In the genomic region with DNA sequence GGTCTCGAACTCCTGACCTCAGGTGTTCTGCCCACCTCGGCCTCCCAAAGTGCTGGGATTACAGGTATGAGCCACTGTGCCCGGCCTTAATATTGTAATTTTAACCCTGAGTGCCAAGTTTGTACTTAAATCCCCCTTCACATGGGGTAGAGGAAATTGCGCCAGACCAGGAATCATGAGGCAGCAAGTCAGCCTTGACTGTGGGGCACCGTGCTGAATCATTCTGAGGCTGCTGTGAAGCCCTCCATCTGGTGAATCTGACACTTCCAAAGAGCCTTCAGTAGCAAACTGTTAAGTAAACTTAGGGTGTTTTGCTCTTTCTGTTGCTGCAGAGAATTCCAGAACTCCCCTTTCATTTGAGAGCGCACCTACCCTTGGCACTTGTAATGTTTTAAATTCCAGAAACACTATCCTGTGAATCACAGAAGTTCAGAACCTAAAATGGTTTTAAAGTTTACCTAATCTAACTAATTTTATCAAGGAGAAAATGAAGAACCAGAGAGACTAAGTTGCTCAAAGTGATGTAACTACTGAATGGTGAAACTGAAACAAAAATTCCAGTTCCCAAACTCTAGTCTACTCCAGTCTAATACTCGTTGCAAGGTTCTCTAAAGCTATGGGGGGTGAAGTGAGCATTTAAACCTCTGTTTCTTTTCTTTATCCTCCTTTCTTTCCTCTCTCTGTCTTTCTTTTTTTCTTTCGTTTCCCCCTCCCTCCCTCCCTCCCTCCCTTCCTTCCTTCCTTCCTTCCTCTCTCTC, we compare ENCODE assay signal across 8 cellular contexts. TPM values are rescaled to one million over a fixed set of nuclear protein-coding genes. Genes with fewer than 3 reads are reported as not detected.
DNase-seq lines count a peak whose midpoint lies in the region; ATAC-seq and TF ChIP-seq lines count a peak whose summit lies in the region.

No MANE protein-coding gene starts in this region.

- peaks cover 0 to 49% (median 7%) of the 10 kb centered on the region in 4 donors for H3K4me1 ChIP-seq in tibial nerve

- TF ChIP-seq CTCF in tibial nerve (IDR thresholded peaks at IDR 0.05): no peak

- peaks cover 19% of the 10 kb centered on the region for H3K4me1 Mint-ChIP-seq in activated CD4-positive, alpha-beta T cell treated with anti-CD3 and anti-CD28 coated beads, Interleukin-2, amount 10 ng/mL, durations not matched to agents 7 days and 5 days

- H3K27me3 ChIP-seq in layer of hippocampus (ENCODE audit: control insufficient read depth, insufficient read depth, low read length) (no peaks in the 10 kb centered on the region), tibial nerve (no peaks in the 10 kb centered on the region)

- TF ChIP-seq POLR2A in tibial nerve (IDR thresholded peaks at IDR 0.05): no peak

- WGBS in tibial nerve, 2 donors: 61 to 66% methylated on average over 8 of the region's 8 CpGs

- no peaks in the 10 kb centered on the region for H3K36me3 Mint-ChIP-seq in activated CD4-positive, alpha-beta T cell treated with anti-CD3 and anti-CD28 coated beads, Interleukin-2, amount 10 ng/mL, durations not matched to agents 7 days and 5 days (ENCODE audit: low read depth)

- no peak overlapping the region for H3K4me3 Mint-ChIP-seq in activated CD4-positive, alpha-beta T cell treated with anti-CD3 and anti-CD28 coated beads, Interleukin-2, amount 10 ng/mL, durations not matched to agents 7 days and 5 days

- H3K4me3 ChIP-seq in tibial nerve: peak overlapping the region in 1 of 4 donors; percentile 19

- H3K27me3 Mint-ChIP-seq in activated CD4-positive, alpha-beta T cell treated with anti-CD3 and anti-CD28 coated beads, Interleukin-2, amount 10 ng/mL, durations not matched to agents 7 days and 5 days: no peaks in the 10 kb centered on the region

- POLR2A ChIA-PET in activated CD4-positive, alpha-beta T cell treated with anti-CD3 and anti-CD28 coated beads, Interleukin-2, amount 10 ng/mL, durations not matched to agents 7 days and 5 days (lab: Charles Lee): no interaction called here

- peak overlapping the region; percentile 31 for H3K27ac Mint-ChIP-seq in activated CD4-positive, alpha-beta T cell treated with anti-CD3 and anti-CD28 coated beads, Interleukin-2, amount 10 ng/mL, durations not matched to agents 7 days and 5 days

- H3K36me3 ChIP-seq in tibial nerve: peaks cover 0 to 18% (median 0%) of the 10 kb centered on the region in 3 donors

- TF ChIP-seq EP300 in tibial nerve (IDR thresholded peaks at IDR 0.05): peak in 1 of 2 donors; percentile 14

- DNase-seq in activated CD4-positive, alpha-beta T cell treated with anti-CD3 and anti-CD28 coated beads, Interleukin-2, amount 10 ng/mL, durations not matched to agents 7 days and 5 days: no peak
- DNase-seq in activated CD4-positive, alpha-beta T cell treated with anti-CD3 and anti-CD28 coated beads, Interleukin-2, amount 50 U/mL, for 4 hours: no peak
- peak in 1 of 2 donors; percentile 50 for DNase-seq in tibial nerve (ENCODE audit: low spot score in 2 of 2)
- DNase-seq in NCI-H2196 (lab: John Stamatoyannopoulos, UW; ENCODE audit: unreplicated experiment): no peak

- no peaks in the 10 kb centered on the region for H3K9me3 ChIP-seq in tibial nerve

- H3K9me3 Mint-ChIP-seq in activated CD4-positive, alpha-beta T cell treated with anti-CD3 and anti-CD28 coated beads, Interleukin-2, amount 10 ng/mL, durations not matched to agents 7 days and 5 days: no peaks in the 10 kb centered on the region

- H3K27ac ChIP-seq in angular gyrus (ENCODE audit: low read depth, low read length): peak overlapping the region; percentile 30
- peak overlapping the region; percentile 21 for H3K27ac ChIP-seq in layer of hippocampus (ENCODE audit: low read depth, low read length)
- H3K27ac ChIP-seq in tibial nerve: peak overlapping the region; percentile 13 to 79 (median 60)

- CTCF ChIA-PET in activated CD4-positive, alpha-beta T cell treated with anti-CD3 and anti-CD28 coated beads, Interleukin-2, amount 10 ng/mL, durations not matched to agents 7 days and 5 days (lab: Charles Lee): interaction anchor here (0.6 to 0.7 kb wide), 2 partner anchors 134 to 1287 kb away, joined by 3 to 7 read pairs; no protein-coding TSS in a partner anchor

- ATAC-seq in HG03280 (IDR thresholded peaks at IDR 0.05; ENCODE audit: unreplicated experiment) (no peak), GM18861 (IDR thresholded peaks at IDR 0.05; ENCODE audit: unreplicated experiment) (no peak)

RNA-seq across cellular contexts. Expression of gene HEBP1, which starts 7.5 kb away (rescaled TPM):
- 10 to 100 TPM; 19.6 to 21.2 TPM for total RNA-seq in activated CD4-positive, alpha-beta T cell treated with anti-CD3 and anti-CD28 coated beads, Interleukin-2, amount 10 ng/mL, durations not matched to agents 7 days and 5 days
- total RNA-seq in tibial nerve: 10 to 100 TPM; 42.7 to 61.0 (median 51.7) TPM

RNA-seq across cellular contexts. Expression of gene GPRC5D, which starts 40.6 kb away (rescaled TPM):
- under 1 TPM; 0.22 to 0.67 TPM for total RNA-seq in activated CD4-positive, alpha-beta T cell treated with anti-CD3 and anti-CD28 coated beads, Interleukin-2, amount 10 ng/mL, durations not matched to agents 7 days and 5 days
- not detected for total RNA-seq in tibial nerve

RNA-seq across cellular contexts. Expression of gene FAM234B, which starts 51.6 kb away (rescaled TPM):
- total RNA-seq in activated CD4-positive, alpha-beta T cell treated with anti-CD3 and anti-CD28 coated beads, Interleukin-2, amount 10 ng/mL, durations not matched to agents 7 days and 5 days: 1 to 10 TPM; 3.9 to 4.4 TPM
- 10 to 100 TPM in 2 of 4 donors, 1 to 10 TPM in 2; 2.0 to 12.6 (median 8.4) TPM for total RNA-seq in tibial nerve
